Comparison of ENCODE assay signal across 19 cellular contexts in the genomic region with DNA sequence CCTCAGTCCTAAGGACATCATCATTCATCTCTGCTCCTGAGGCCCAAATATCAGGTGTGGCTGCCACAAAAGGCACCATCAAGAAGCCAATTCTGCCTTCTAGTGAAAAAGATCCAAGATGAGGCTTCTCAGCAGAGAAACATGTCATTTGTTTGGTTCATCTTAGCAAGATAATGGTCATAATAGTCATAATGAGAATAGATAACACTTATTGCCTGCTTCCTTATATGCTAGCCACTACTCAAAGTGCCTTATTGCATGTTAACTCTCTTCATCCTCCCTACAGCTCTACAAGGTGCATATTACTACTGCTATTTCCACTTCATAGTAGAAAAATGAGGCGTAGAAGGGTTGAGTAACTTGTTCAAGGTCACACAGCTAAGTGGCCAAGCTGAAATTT. TPM values are rescaled to one million over a fixed set of nuclear protein-coding genes. Genes with fewer than 3 reads are reported as not detected.
DNase-seq lines count a peak whose midpoint lies in the region; ATAC-seq and TF ChIP-seq lines count a peak whose summit lies in the region.
"Had no signal": no experiment of that assay in that cellular context is flagged by ENCODE, and none has a peak within 500 bp of the region (broad histone marks: within the 10 kb centered on the region; RNA-seq: fewer than 3 reads in every experiment).

No MANE protein-coding gene starts in this region.

- H3K27ac ChIP-seq in heart right ventricle (peak overlapping the region; percentile 91 to 99 (median 94)), coronary artery (peak overlapping the region; percentile 91 to 98), neutrophil (peak overlapping the region; percentile 97), upper lobe of right lung (peak overlapping the region; percentile 28)

- H3K4me1 ChIP-seq in heart right ventricle (peaks cover 54 to 99% (median 85%) of the 10 kb centered on the region in 9 donors), neutrophil (ENCODE audit: control insufficient read depth in 1 of 2, insufficient read depth in 1 of 2, low read depth in 1 of 2, low read length in 1 of 2) (peaks cover 97 to 100% of the 10 kb centered on the region in 2 experiments), upper lobe of right lung (peaks cover 69% of the 10 kb centered on the region)

- intact Hi-C loops in heart right ventricle (cut with DNase I): loop anchor here in 9 of 10 donors (2.0 to 10.0 kb wide), 8 partner anchors 20 to 92 kb away; a partner anchor contains a TSS
- intact Hi-C loops in left cardiac atrium (cut with DNase I): loop anchor here in 1 of 2 donors (5.0 kb wide), 2 partner anchors 43 to 52 kb away; a partner anchor contains a TSS
- intact Hi-C loops in upper lobe of right lung (cut with DNase I): no loop called here
- intact Hi-C loops in head of caudate nucleus (cut with DNase I): no loop called here

- H3K27me3 ChIP-seq in heart right ventricle (no peaks in the 10 kb centered on the region), neutrophil (no peaks in the 10 kb centered on the region), upper lobe of right lung (no peaks in the 10 kb centered on the region)

- DNase-seq in heart right ventricle (no peak), left cardiac atrium (no peak), coronary artery (ENCODE audit: low spot score) (no peak), upper lobe of right lung (no peak), head of caudate nucleus (no peak), AML-193 (lab: John Stamatoyannopoulos, UW) (no peak)
- DNase-seq in activated CD8-positive, alpha-beta memory T cell treated with anti-CD3 and anti-CD28 coated beads, Interleukin-2, amount 50 U/mL, for 48 hours: no peak
- DNase-seq: ACHN; activated T-cell treated with anti-CD3 and anti-CD28 coated beads for 4 hours; Calu3; GF-D8; Karpas-422; NCI-H446 treated with DMSO at 0.1 percent for 48 hours; stimulated activated CD4-positive, alpha-beta T cell treated with anti-CD3 and anti-CD28 coated beads, Interleukin-4, amount 100 ng/mL, for 4 hours; stimulated activated naive CD4-positive, alpha-beta T cell treated with Interleukin-2 at 50 U/mL for 16 hours had no signal

- H3K4me3 ChIP-seq in heart right ventricle (no peak overlapping the region), coronary artery (no peak overlapping the region), neutrophil (ENCODE audit: low read depth in 1 of 2, low read length in 1 of 2) (peak overlapping the region; percentile 61 to 80), upper lobe of right lung (no peak overlapping the region)
- H3K4me3 ChIP-seq: HAP-1 had no signal

- peaks cover 0 to 5% (median 0%) of the 10 kb centered on the region in 9 donors for H3K36me3 ChIP-seq in heart right ventricle
- H3K36me3 ChIP-seq in neutrophil: peaks cover 5% of the 10 kb centered on the region
- H3K36me3 ChIP-seq in upper lobe of right lung: no peaks in the 10 kb centered on the region
- H3K36me3 ChIP-seq: HAP-1 had no signal

- ATAC-seq in heart right ventricle: no peak
- no peak for ATAC-seq in left cardiac atrium
- ATAC-seq in upper lobe of right lung: no peak
- ATAC-seq: sciatic nerve, WTC11 had no signal

- WGBS in heart right ventricle, 2 donors: 79 to 86% methylated on average over 1 of the region's 1 CpG

- H3K9me3 ChIP-seq in heart right ventricle: no peaks in the 10 kb centered on the region
- H3K9me3 ChIP-seq in neutrophil: no peaks in the 10 kb centered on the region
- no peaks in the 10 kb centered on the region for H3K9me3 ChIP-seq in upper lobe of right lung
- H3K9me3 ChIP-seq: HAP-1 had no signal

- no peak for TF ChIP-seq CTCF in heart right ventricle (IDR thresholded peaks at IDR 0.05)
- TF ChIP-seq CTCF in coronary artery (IDR thresholded peaks at IDR 0.05): no peak
- no peak for TF ChIP-seq CTCF in neutrophil (IDR thresholded peaks at IDR 0.05)
- TF ChIP-seq CTCF in upper lobe of right lung (IDR thresholded peaks at IDR 0.05): no peak

RNA-seq across cellular contexts. Expression of a gene that starts 45.0 kb away (rescaled TPM):
- total RNA-seq in heart right ventricle (100 to 1,000 TPM in 2 of 10 donors, 10 to 100 TPM in 8; 61.2 to 103 (median 75.5) TPM), left cardiac atrium (10 to 100 TPM; 45.2 to 55.8 TPM), upper lobe of right lung (36.0 TPM)
- 100 to 1,000 TPM in 1 of 2 donors, 1 to 10 TPM in 1; 9.9 to 132 TPM for polyA plus RNA-seq in heart right ventricle

Comparison
In these comparisons a context has a peak if more than half of its experiments do, and no peak if none do; other contexts are left out.
1. H3K27ac ChIP-seq: peak in every context shown above with its lines; median percentile 97 in neutrophil; 94 in coronary artery; 94 in heart right ventricle; 28 in upper lobe of right lung.
2. H3K4me3 ChIP-seq: peak in neutrophil (2 of 2); none in heart right ventricle (0 of 10), coronary artery (single experiment) and upper lobe of right lung (single experiment).
3. intact Hi-C loops: an anchor here in heart right ventricle (2.0 to 10.0 kb wide); none called in upper lobe of right lung and head of caudate nucleus.